8 cellular contexts compared by ENCODE assay signal in genomic region chr17:19237139-19237388, GRCh38. TPM values are rescaled to one million over a fixed set of nuclear protein-coding genes. Genes with fewer than 3 reads are reported as not detected.
DNase-seq lines count a peak whose midpoint lies in the region; ATAC-seq, FAIRE-seq and TF ChIP-seq lines count a peak whose summit lies in the region.
"Not testable (repeated sequence)": the region's sequence is repeated elsewhere in the genome, so short reads cannot be mapped to it uniquely, and the experiment has no call there.

TSS of gene EPN2 (plus strand) at chr17:19237366. CDS start at chr17:19283120, 45,754 bp downstream.

- DNase-seq in A172 (ENCODE audit: low spot score); Panc1 (ENCODE audit: low read depth, low spot score); natural killer cell treated with Interleukin-12 subunit alpha and Interleukin-12 subunit beta and Interleukin-15 and Interleukin-18, amount 100 ng/mL, for 72 hours (ENCODE audit: low spot score): not testable (repeated sequence)
- DNase-seq in GM18507 (ENCODE audit: extremely low spot score, insufficient read length, low read depth) (peak; percentile 37), right cardiac atrium (peak; percentile 69 to 94 (median 92))
- DNase-seq in activated T-cell treated with anti-CD3 and anti-CD28 coated beads, Interleukin-2, amount 50 U/mL, for 1 hour: peak; percentile 73
- peak; percentile 28 to 58 for DNase-seq in stimulated activated CD4-positive, alpha-beta T cell treated with anti-CD3 and anti-CD28 coated beads, Interleukin-4, amount 100 ng/mL, for 48 hours (ENCODE audit: low read depth in 2 of 2)

- H3K4me1 ChIP-seq in Panc1 (ENCODE audit: control insufficient read depth, insufficient read depth, low read length); right cardiac atrium (ENCODE audit: control insufficient read depth, insufficient read depth, low read length): not testable (repeated sequence)

- in situ Hi-C loops in Panc1 (cut with HindIII; ENCODE audit: low pct_unique_long_range_greater_than_20kb, low sequenced_read_pairs): not testable (repeated sequence)

- H3K36me3 Mint-ChIP-seq in dendritic cell treated with granulocyte-macrophage colony-stimulating factor and Interleukin-4, amounts not matched to agents 40 ng/mL and 50 ng/mL, for 4 days (ENCODE audit: low read depth): peaks cover 10% of the 10 kb centered on the region
- not testable (repeated sequence) for H3K36me3 Mint-ChIP-seq in natural killer cell treated with Interleukin-12 subunit alpha and Interleukin-12 subunit beta and Interleukin-15 and Interleukin-18, amount 100 ng/mL, for 72 hours

- H3K36me3 ChIP-seq in Panc1 (ENCODE audit: control insufficient read depth, insufficient read depth, low read length): not testable (repeated sequence)

- H3K4me3 ChIP-seq in Panc1 (ENCODE audit: low read depth in 2 of 2, low read length in 2 of 2) (peak within 1 kb of the TSS; percentile 78 to 83), right cardiac atrium (ENCODE audit: low read length) (peak within 1 kb of the TSS; percentile 80)

- CTCF ChIA-PET in Panc1 (lab: Charles Lee): not testable (repeated sequence)

- not testable (repeated sequence) for H3K9me3 ChIP-seq in Panc1 (ENCODE audit: control insufficient read depth, insufficient read depth, low read depth, low read length); right cardiac atrium (ENCODE audit: control insufficient read depth, low read length)

- H3K9me3 Mint-ChIP-seq in dendritic cell treated with granulocyte-macrophage colony-stimulating factor and Interleukin-4, amounts not matched to agents 40 ng/mL and 50 ng/mL, for 4 days; natural killer cell treated with Interleukin-12 subunit alpha and Interleukin-12 subunit beta and Interleukin-15 and Interleukin-18, amount 100 ng/mL, for 72 hours: not testable (repeated sequence)

- H3K4me1 Mint-ChIP-seq in dendritic cell treated with granulocyte-macrophage colony-stimulating factor and Interleukin-4, amounts not matched to agents 40 ng/mL and 50 ng/mL, for 4 days (ENCODE audit: low read depth); natural killer cell treated with Interleukin-12 subunit alpha and Interleukin-12 subunit beta and Interleukin-15 and Interleukin-18, amount 100 ng/mL, for 72 hours (ENCODE audit: low read depth in 2 of 2): not testable (repeated sequence)

- H3K27ac ChIP-seq in Panc1 (ENCODE audit: low read length): peak within 1 kb of the TSS; percentile 79
- H3K27ac ChIP-seq in right cardiac atrium (ENCODE audit: low read length): peak within 1 kb of the TSS; percentile 45

- TF ChIP-seq CTCF in Panc1 (IDR thresholded peaks at IDR 0.05): not testable (repeated sequence)

- intact Hi-C loops in Panc1 (cut with micrococcal nuclease; ENCODE audit: unreplicated experiment); dendritic cell treated with granulocyte-macrophage colony-stimulating factor and Interleukin-4, amounts not matched to agents 40 ng/mL and 50 ng/mL, for 4 days (cut with micrococcal nuclease); right cardiac atrium (cut with DNase I): not testable (repeated sequence)

- H3K4me3 Mint-ChIP-seq in dendritic cell treated with granulocyte-macrophage colony-stimulating factor and Interleukin-4, amounts not matched to agents 40 ng/mL and 50 ng/mL, for 4 days: peak within 1 kb of the TSS; percentile 93
- peak within 1 kb of the TSS; percentile 78 for H3K4me3 Mint-ChIP-seq in natural killer cell treated with Interleukin-12 subunit alpha and Interleukin-12 subunit beta and Interleukin-15 and Interleukin-18, amount 100 ng/mL, for 72 hours

- FAIRE-seq in GM18507 (lab: Jason Lieb, UNC): not testable (repeated sequence)

- peaks cover 38% of the 10 kb centered on the region for H3K27me3 Mint-ChIP-seq in dendritic cell treated with granulocyte-macrophage colony-stimulating factor and Interleukin-4, amounts not matched to agents 40 ng/mL and 50 ng/mL, for 4 days
- H3K27me3 Mint-ChIP-seq in natural killer cell treated with Interleukin-12 subunit alpha and Interleukin-12 subunit beta and Interleukin-15 and Interleukin-18, amount 100 ng/mL, for 72 hours: not testable (repeated sequence)

- BruUV-seq in Panc1 (replicated peaks; lab: Mats Ljungman, UMichigan): not testable (repeated sequence)

- ATAC-seq in Panc1: not testable (repeated sequence)
- peak; percentile 94 for ATAC-seq in right cardiac atrium
- peak in 1 of 2 donors; percentile 88 for ATAC-seq in natural killer cell treated with Interleukin-12 subunit alpha and Interleukin-12 subunit beta and Interleukin-15 and Interleukin-18, amount 100 ng/mL, for 72 hours

- H3K27ac Mint-ChIP-seq in dendritic cell treated with granulocyte-macrophage colony-stimulating factor and Interleukin-4, amounts not matched to agents 40 ng/mL and 50 ng/mL, for 4 days: peak within 1 kb of the TSS; percentile 88
- not testable (repeated sequence) for H3K27ac Mint-ChIP-seq in natural killer cell treated with Interleukin-12 subunit alpha and Interleukin-12 subunit beta and Interleukin-15 and Interleukin-18, amount 100 ng/mL, for 72 hours

- not testable (repeated sequence) for H3K27me3 ChIP-seq in Panc1 (ENCODE audit: control insufficient read depth, insufficient read depth, low read length); right cardiac atrium (ENCODE audit: control insufficient read depth, insufficient read depth)

- POLR2A ChIA-PET in Panc1 (lab: Charles Lee): not testable (repeated sequence)

- WGBS in right cardiac atrium: 1% methylated on average over 18 of the region's 31 CpGs

RNA-seq across cellular contexts. Expression of gene EPN2, which starts in this region (rescaled TPM):
- 9.8 and 10.4 TPM in 2 replicates for total RNA-seq in A172 (2014; rRNA removed; shearing (Covaris generic))
- 35.0 TPM for total RNA-seq in Panc1 (2021; ENCODE audit: unreplicated experiment)
- 32.7 TPM for polyA plus RNA-seq in Panc1 (2012; ENCODE audit: insufficient read length)
- 100 to 1,000 TPM in 3 of 4 donors, 10 to 100 TPM in 1; 83.3 to 138 (median 121) TPM for total RNA-seq in right cardiac atrium
- polyA plus RNA-seq in right cardiac atrium: 50.2 TPM
- 10 to 100 TPM in 1 of 2 donors, 1 to 10 TPM in 1; 1.5 to 20.3 TPM for total RNA-seq in natural killer cell treated with Interleukin-12 subunit alpha and Interleukin-12 subunit beta and Interleukin-15 and Interleukin-18, amount 100 ng/mL, for 72 hours
